8 cellular contexts compared by ENCODE assay signal in the genomic region with DNA sequence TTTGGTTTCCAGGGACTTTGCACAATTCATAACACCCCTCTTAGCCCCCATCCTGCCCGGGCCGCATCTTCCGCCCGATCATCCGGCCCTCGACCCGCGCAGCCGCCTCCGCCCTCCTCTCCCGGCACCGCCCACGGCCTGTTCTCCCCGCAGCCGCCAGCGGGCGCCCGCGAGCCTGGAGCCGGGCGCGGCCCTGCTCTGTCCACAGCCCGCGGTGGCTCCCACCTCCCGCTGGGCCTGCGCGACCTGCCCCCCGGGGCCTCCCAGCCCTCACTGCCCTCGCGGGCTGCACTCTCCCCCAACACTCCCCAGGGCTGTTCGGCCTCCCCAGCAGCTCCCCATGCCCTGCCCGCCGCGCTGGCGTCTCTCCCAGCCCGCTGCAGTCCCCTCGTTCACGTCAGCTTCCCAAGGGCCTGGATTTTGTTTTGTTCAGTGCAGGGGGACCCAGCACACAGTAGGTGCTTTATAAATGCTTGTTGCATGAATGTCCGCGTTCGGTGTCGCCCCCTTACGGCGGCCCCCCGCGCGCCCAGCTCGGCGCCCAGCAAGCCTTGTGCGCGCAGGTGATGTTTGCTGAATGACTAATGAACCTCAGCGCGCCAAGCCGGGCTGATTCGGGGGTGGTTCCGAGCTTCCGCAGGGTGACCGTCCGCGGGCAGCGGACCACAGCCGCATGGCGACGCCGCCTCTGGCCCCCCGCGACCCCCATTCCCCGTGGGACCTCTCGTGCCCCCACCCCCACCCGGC. TPM values are rescaled to one million over a fixed set of nuclear protein-coding genes. Genes with fewer than 3 reads are reported as not detected.
DNase-seq lines count a peak whose midpoint lies in the region; ATAC-seq and TF ChIP-seq lines count a peak whose summit lies in the region.

No MANE protein-coding gene starts in this region.

- H3K4me3 ChIP-seq in OCI-LY1 (ENCODE audit: low read depth, low read length, poor library complexity, severe bottlenecking) (peak overlapping the region; percentile 59), fibroblast of lung (replicated peaks in 1 of 4; ENCODE audit: control extremely low read depth in 1 of 4, insufficient read depth in 1 of 4, low read depth in 3 of 4, low read length in 4 of 4) (peak overlapping the region in 2 of 4 experiments; percentile 5 to 50)

- peak overlapping the region; percentile 58 for H3K9ac ChIP-seq in OCI-LY1 (ENCODE audit: low read length)
- no peak overlapping the region for H3K9ac ChIP-seq in fibroblast of lung (ENCODE audit: insufficient read depth, low read length)

- no peaks in the 10 kb centered on the region for H3K9me3 ChIP-seq in OCI-LY1 (ENCODE audit: low read length)
- H3K9me3 ChIP-seq in fibroblast of lung (ENCODE audit: control insufficient read depth, insufficient read depth, low read depth, low read length) = no peaks in the 10 kb centered on the region

- H3K9me2 ChIP-seq in OCI-LY1 (ENCODE audit: low read depth, low read length) = no peaks in the 10 kb centered on the region

- intact Hi-C loops in natural killer cell (cut with micrococcal nuclease) = no loop called here

- H3F3A ChIP-seq in OCI-LY1 (ENCODE audit: insufficient read depth, low read length) = 0 out of 2 replicates have a peak, but pooled peaks cover 8% of the 10 kb centered on the region

- H3K27ac ChIP-seq in OCI-LY1 (ENCODE audit: low read depth, low read length, poor library complexity, severe bottlenecking) (peak overlapping the region; percentile 65), fibroblast of lung (ENCODE audit: insufficient read depth, low read length) (no peak overlapping the region)

- no peak overlapping the region for H3K27ac Mint-ChIP-seq in activated T-cell treated with anti-CD3 and anti-CD28 coated beads, Interleukin-2, amount 50 U/mL, for 72 hours
- peak overlapping the region; percentile 8 to 78 for H3K27ac Mint-ChIP-seq in natural killer cell

- H2AFZ ChIP-seq in OCI-LY1 (ENCODE audit: low read length) (no peak overlapping the region), fibroblast of lung (ENCODE audit: low read length) (no peak overlapping the region)

- H3K27me3 Mint-ChIP-seq in activated T-cell treated with anti-CD3 and anti-CD28 coated beads, Interleukin-2, amount 50 U/mL, for 72 hours (ENCODE audit: low read depth) = peaks cover 30% of the 10 kb centered on the region
- H3K27me3 Mint-ChIP-seq in natural killer cell (ENCODE audit: low read depth in 2 of 2) = peaks cover 21% of the 10 kb centered on the region in 2 donors

- H3K4me2 ChIP-seq in OCI-LY1 (ENCODE audit: low read length) = peak overlapping the region; percentile 72
- peak overlapping the region; percentile 32 for H3K4me2 ChIP-seq in fibroblast of lung (ENCODE audit: extremely low read depth, insufficient read depth, low read length)

- peak; percentile 14 to 43 for DNase-seq in NCI-H187 (lab: John Stamatoyannopoulos, UW)
- DNase-seq in NCI-H187 treated with DMSO at 0.1 percent for 48 hours (lab: John Stamatoyannopoulos, UW) = no peak
- DNase-seq in activated T-cell treated with anti-CD3 and anti-CD28 coated beads, Interleukin-2, amount 50 U/mL, for 72 hours = peak; percentile 86 to 91
- DNase-seq in fibroblast of lung (ENCODE audit: low read depth in 2 of 2) = peak in 1 of 2 donors; percentile 36
- DNase-seq in natural killer cell = peak; percentile 80
- peak; percentile 36 to 75 (median 60) for DNase-seq in stimulated activated naive CD4-positive, alpha-beta T cell (lab: John Stamatoyannopoulos, UW)

- H3K36me3 Mint-ChIP-seq in activated T-cell treated with anti-CD3 and anti-CD28 coated beads, Interleukin-2, amount 50 U/mL, for 72 hours (ENCODE audit: insufficient read depth in 2 of 2) = peaks cover 6 to 18% of the 10 kb centered on the region in 2 donors
- no peaks in the 10 kb centered on the region for H3K36me3 Mint-ChIP-seq in natural killer cell

- H4K20me1 ChIP-seq in OCI-LY1 (ENCODE audit: insufficient read depth, low read length) (no peaks in the 10 kb centered on the region), fibroblast of lung (ENCODE audit: control insufficient read depth, extremely low read depth, insufficient read depth, low read length) (no peaks in the 10 kb centered on the region)

- H3K36me3 ChIP-seq in OCI-LY1 (ENCODE audit: insufficient read depth, low read length) (peaks cover 26% of the 10 kb centered on the region), fibroblast of lung (ENCODE audit: control insufficient read depth, insufficient read depth, low read length) (peaks cover 21% of the 10 kb centered on the region)

- H3K4me3 Mint-ChIP-seq in activated T-cell treated with anti-CD3 and anti-CD28 coated beads, Interleukin-2, amount 50 U/mL, for 72 hours = peak overlapping the region; percentile 88 to 89
- peak overlapping the region; percentile 85 for H3K4me3 Mint-ChIP-seq in natural killer cell

- no peaks in the 10 kb centered on the region for H3K9me3 Mint-ChIP-seq in activated T-cell treated with anti-CD3 and anti-CD28 coated beads, Interleukin-2, amount 50 U/mL, for 72 hours
- H3K9me3 Mint-ChIP-seq in natural killer cell = no peaks in the 10 kb centered on the region

- H3K79me2 ChIP-seq in OCI-LY1 (ENCODE audit: insufficient read depth, low read length) (no peaks in the 10 kb centered on the region), fibroblast of lung (ENCODE audit: control insufficient read depth, insufficient read depth, low read length) (peaks cover 11% of the 10 kb centered on the region)

- H3K4me1 Mint-ChIP-seq in activated T-cell treated with anti-CD3 and anti-CD28 coated beads, Interleukin-2, amount 50 U/mL, for 72 hours (ENCODE audit: low read depth) = peaks cover 29% of the 10 kb centered on the region
- H3K4me1 Mint-ChIP-seq in natural killer cell = peaks cover 13 to 32% of the 10 kb centered on the region in 2 donors

- TF ChIP-seq CTCF in OCI-LY1 (IDR thresholded peaks at IDR 0.05; ENCODE audit: low read length) (peak; percentile 85), fibroblast of lung (conservative IDR thresholded peaks at IDR 0.05 in 1 of 2, IDR thresholded peaks at IDR 0.05 in 1 of 2; ENCODE audit: low read depth in 1 of 2, low read length in 2 of 2) (peak; percentile 43 to 75), natural killer cell (IDR thresholded peaks at IDR 0.05) (peak; percentile 99)

- peaks cover 43% of the 10 kb centered on the region for H3K4me1 ChIP-seq in OCI-LY1 (ENCODE audit: insufficient read depth, low read length, severe bottlenecking)
- H3K4me1 ChIP-seq in fibroblast of lung (ENCODE audit: control insufficient read depth, extremely low read depth, insufficient read depth, low read length) = peaks cover 3% of the 10 kb centered on the region

- H3K27me3 ChIP-seq in OCI-LY1 (ENCODE audit: insufficient read depth, low read length) (peaks cover 5% of the 10 kb centered on the region; the same call in 1 of the 2 replicates), fibroblast of lung (ENCODE audit: control insufficient read depth, insufficient read depth, low read length) (peaks cover 31% of the 10 kb centered on the region)

- ATAC-seq in HG03280 (IDR thresholded peaks at IDR 0.05; ENCODE audit: unreplicated experiment) = peak; percentile 64
- ATAC-seq in activated T-cell treated with anti-CD3 and anti-CD28 coated beads, Interleukin-2, amount 50 U/mL, for 72 hours (replicated peaks in 1 of 2) = peak; percentile 74 to 81
- ATAC-seq in natural killer cell = peak; percentile 89 to 97 (median 94)

RNA-seq across cellular contexts. Expression of gene APC2, which starts 4.6 kb away (rescaled TPM):
- total RNA-seq in activated T-cell treated with anti-CD3 and anti-CD28 coated beads, Interleukin-2, amount 50 U/mL, for 72 hours = under 1 TPM; 0.02 to 0.14 TPM
- total RNA-seq in fibroblast of lung (0.26 and 0.50 TPM in 2 replicates), natural killer cell (under 1 TPM; 0.14 to 0.58 (median 0.27) TPM)
- polyA plus RNA-seq in fibroblast of lung = 0.01 and 0.02 TPM in 2 replicates
- polyA plus RNA-seq in fibroblast of lung (2012) = 0.25 and 0.30 TPM in 2 replicates
- polyA minus RNA-seq in fibroblast of lung (ENCODE audit: low replicate concordance) = 0.11 TPM in 1 of 2 replicates, not detected in the other

RNA-seq across cellular contexts. Expression of gene RPS15, which starts 7.2 kb away (rescaled TPM):
- 1,000 to 10,000 TPM; 1,293 to 1,490 TPM for total RNA-seq in activated T-cell treated with anti-CD3 and anti-CD28 coated beads, Interleukin-2, amount 50 U/mL, for 72 hours
- total RNA-seq in fibroblast of lung (369 and 494 TPM in 2 replicates), natural killer cell (100 to 1,000 TPM; 731 to 872 (median 837) TPM)
- polyA plus RNA-seq in fibroblast of lung = 878 and 1,038 TPM in 2 replicates
- polyA plus RNA-seq in fibroblast of lung (2012) = 1,751 and 2,175 TPM in 2 replicates
- polyA minus RNA-seq in fibroblast of lung (ENCODE audit: low replicate concordance) = 414 and 480 TPM in 2 replicates

RNA-seq across cellular contexts. Expression of gene C19orf25, which starts 33.7 kb away (rescaled TPM):
- total RNA-seq in activated T-cell treated with anti-CD3 and anti-CD28 coated beads, Interleukin-2, amount 50 U/mL, for 72 hours = 10 to 100 TPM; 28.1 to 31.7 TPM
- total RNA-seq in fibroblast of lung (21.8 and 24.8 TPM in 2 replicates), natural killer cell (10 to 100 TPM; 30.2 to 42.2 (median 34.3) TPM)
- polyA plus RNA-seq in fibroblast of lung = 11.2 and 12.0 TPM in 2 replicates
- polyA plus RNA-seq in fibroblast of lung (2012) = 18.2 and 25.0 TPM in 2 replicates
- 13.4 and 27.6 TPM in 2 replicates for polyA minus RNA-seq in fibroblast of lung (ENCODE audit: low replicate concordance)

RNA-seq across cellular contexts. Expression of gene DAZAP1, which starts 38.0 kb away (rescaled TPM):
- 100 to 1,000 TPM; 219 to 252 TPM for total RNA-seq in activated T-cell treated with anti-CD3 and anti-CD28 coated beads, Interleukin-2, amount 50 U/mL, for 72 hours
- total RNA-seq in fibroblast of lung (34.9 and 49.5 TPM in 2 replicates), natural killer cell (100 to 1,000 TPM; 166 to 207 (median 170) TPM)
- polyA plus RNA-seq in fibroblast of lung = 44.6 and 65.4 TPM in 2 replicates
- 69.9 and 94.0 TPM in 2 replicates for polyA plus RNA-seq in fibroblast of lung (2012)
- 72.9 and 84.1 TPM in 2 replicates for polyA minus RNA-seq in fibroblast of lung (ENCODE audit: low replicate concordance)

RNA-seq across cellular contexts. Expression of gene GAMT, which starts 44.0 kb away (rescaled TPM):
- total RNA-seq in activated T-cell treated with anti-CD3 and anti-CD28 coated beads, Interleukin-2, amount 50 U/mL, for 72 hours = 10 to 100 TPM; 13.6 to 17.7 TPM
- 31.1 and 44.1 TPM in 2 replicates for total RNA-seq in fibroblast of lung
- polyA plus RNA-seq in fibroblast of lung = 20.0 and 32.6 TPM in 2 replicates
- polyA plus RNA-seq in fibroblast of lung (2012) = 34.3 and 61.8 TPM in 2 replicates
- polyA minus RNA-seq in fibroblast of lung (ENCODE audit: low replicate concordance) = 69.4 and 75.2 TPM in 2 replicates
- total RNA-seq in natural killer cell = 1 to 10 TPM; 5.1 to 7.5 (median 7.1) TPM
